ENCODE assay signal across 22 cellular contexts in genomic region chr12:32611986-32612385, GRCh38.
DNase-seq lines count a peak whose midpoint lies in the region; ATAC-seq, FAIRE-seq and TF ChIP-seq lines count a peak whose summit lies in the region.
"Had no signal": no experiment of that assay in that cellular context is flagged by ENCODE, and none has a peak within 500 bp of the region (broad histone marks: within the 10 kb centered on the region; RNA-seq: fewer than 3 reads in every experiment).

No MANE protein-coding gene starts in this region.

- no peak overlapping the region for H3K4me2 ChIP-seq in mesenchymal stem cell (ENCODE audit: low read length, poor library complexity, severe bottlenecking)

- no peak overlapping the region for H3K18ac ChIP-seq in mesenchymal stem cell (ENCODE audit: low read depth in 1 of 2, low read length in 2 of 2)

- no peak overlapping the region for H2BK120ac ChIP-seq in mesenchymal stem cell (ENCODE audit: low read depth, low read length)

- no peak overlapping the region for H2BK12ac ChIP-seq in mesenchymal stem cell (ENCODE audit: low read length in 2 of 2)

- intact Hi-C loops in Right ventricle myocardium inferior (cut with DNase I): no loop called here
- intact Hi-C loops in cardiac septum (cut with DNase I): no loop called here
- intact Hi-C loops in heart left ventricle (cut with DNase I): loop anchor here in 1 of 10 donors (5.0 kb wide), 1 partner anchor 155 kb away; no protein-coding TSS in a partner anchor

- peak overlapping the region; percentile 41 for H4K91ac ChIP-seq in mesenchymal stem cell (ENCODE audit: low read length)

- 56 to 97% (median 82%) methylated on average over 4 to 11 of the region's 11 CpGs for WGBS in heart left ventricle, 4 donors
- 99% methylated on average over 11 of the region's 11 CpGs for WGBS in mesenchymal stem cell
- WGBS in suprapubic skin: no CpG with 5 or more reads among the region's 11 CpGs

- peak; percentile 44 for FAIRE-seq in urothelium cell line (lab: Jason Lieb, UNC)
- FAIRE-seq: G401.6, RCC 7860 had no signal

- peaks cover 6% of the 10 kb centered on the region for H3K79me1 ChIP-seq in mesenchymal stem cell (replicated peaks; ENCODE audit: low read length, poor library complexity, severe bottlenecking)

- no peak overlapping the region for H2AFZ ChIP-seq in mesenchymal stem cell (ENCODE audit: low read depth, low read length)

- H3K23ac ChIP-seq in mesenchymal stem cell (ENCODE audit: low read length in 2 of 2): peak overlapping the region in 1 of 2 experiments; percentile 40

- H3K36me3 ChIP-seq in heart left ventricle (peaks cover 0 to 96% (median 91%) of the 10 kb centered on the region in 9 donors), mesenchymal stem cell (ENCODE audit: control insufficient read depth in 1 of 2, insufficient read depth in 2 of 2, low read depth in 1 of 2, low read length in 2 of 2) (peaks cover 16 to 23% of the 10 kb centered on the region in 2 experiments), suprapubic skin (peaks cover 63% of the 10 kb centered on the region)

- H3K4ac ChIP-seq in mesenchymal stem cell (ENCODE audit: low read depth in 1 of 2, low read length in 2 of 2): no peak overlapping the region

- peak overlapping the region in 10 of 12 donors; percentile 7 to 70 (median 38) for H3K27ac ChIP-seq in heart left ventricle
- no peak overlapping the region for H3K27ac ChIP-seq in mesenchymal stem cell (ENCODE audit: low read length, poor library complexity, severe bottlenecking)
- H3K27ac ChIP-seq in suprapubic skin: no peak overlapping the region
- H3K27ac ChIP-seq: 22Rv1 had no signal

- peaks cover 0 to 26% (median 7%) of the 10 kb centered on the region in 12 donors for H3K4me1 ChIP-seq in heart left ventricle
- peaks cover 2% of the 10 kb centered on the region for H3K4me1 ChIP-seq in mesenchymal stem cell (ENCODE audit: control insufficient read depth, insufficient read depth, low read depth, low read length)
- H3K4me1 ChIP-seq in suprapubic skin: no peaks in the 10 kb centered on the region

- H2BK15ac ChIP-seq in mesenchymal stem cell (ENCODE audit: low read depth, poor library complexity, severe bottlenecking): no peak overlapping the region

- no peak overlapping the region for H3K9ac ChIP-seq in mesenchymal stem cell (ENCODE audit: low read length)

- H3K4me3 ChIP-seq in heart left ventricle: no peak overlapping the region
- H3K4me3 ChIP-seq in mesenchymal stem cell (ENCODE audit: insufficient read depth in 1 of 2, low read depth in 1 of 2, low read length in 2 of 2): no peak overlapping the region
- H3K4me3 ChIP-seq in suprapubic skin: no peak overlapping the region

- DNase-seq in Right ventricle myocardium inferior (ENCODE audit: missing footprints) (no peak), cardiac septum (ENCODE audit: low spot score) (no peak), heart left ventricle (peak in 4 of 5 donors; percentile 44 to 72 (median 68)), mesenchymal stem cell (no peak), urothelium cell line (ENCODE audit: low spot score) (no peak), suprapubic skin (ENCODE audit: low spot score in 2 of 2) (no peak), HCEC 1CT (no peak), GM10266 (ENCODE audit: extremely low spot score) (no peak)
- DNase-seq: Calu3; CD8-positive, alpha-beta memory T cell; DMS153; GOT3; Karpas-422; NCI-H1417; NCI-H1694 treated with DMSO at 0.1 percent for 48 hours; NCI-H446; NCI-H526 treated with DMSO at 0.1 percent for 48 hours; OCI-M1; SHP77 had no signal

- H3K14ac ChIP-seq in mesenchymal stem cell (ENCODE audit: low read length in 2 of 2): no peak overlapping the region

- H2AK5ac ChIP-seq in mesenchymal stem cell (ENCODE audit: low read length, severe bottlenecking): no peak overlapping the region

- ATAC-seq in Right ventricle myocardium inferior (peak; percentile 52), heart left ventricle (peak; percentile 89 to 92 (median 91))

- no peak for TF ChIP-seq EP300 in suprapubic skin (IDR thresholded peaks at IDR 0.05)

- TF ChIP-seq CTCF in heart left ventricle (IDR thresholded peaks at IDR 0.05) (no peak), suprapubic skin (IDR thresholded peaks at IDR 0.05) (no peak), GM10266 (IDR thresholded peaks at IDR 0.05; ENCODE audit: control insufficient read depth, insufficient read depth, low read depth, missing control alignments) (no peak)

- H3K27me3 ChIP-seq in heart left ventricle (no peaks in the 10 kb centered on the region), mesenchymal stem cell (ENCODE audit: control insufficient read depth in 1 of 2, insufficient read depth in 1 of 2, low read length in 2 of 2) (no peaks in the 10 kb centered on the region), suprapubic skin (no peaks in the 10 kb centered on the region)

- no peaks in the 10 kb centered on the region for H3K9me3 ChIP-seq in heart left ventricle
- no peaks in the 10 kb centered on the region for H3K9me3 ChIP-seq in mesenchymal stem cell (ENCODE audit: control insufficient read depth, low read length)
- no peaks in the 10 kb centered on the region for H3K9me3 ChIP-seq in suprapubic skin

- peak overlapping the region; percentile 48 for H4K8ac ChIP-seq in mesenchymal stem cell (ENCODE audit: low read length)

- TF ChIP-seq POLR2A in heart left ventricle (IDR thresholded peaks at IDR 0.05): no peak
- no peak for TF ChIP-seq POLR2A in suprapubic skin (IDR thresholded peaks at IDR 0.05)

- no peak overlapping the region for H2BK5ac ChIP-seq in mesenchymal stem cell (ENCODE audit: low read depth, low read length, poor library complexity, severe bottlenecking)

Comparison
In these comparisons a context has a peak if more than half of its experiments do, and no peak if none do; other contexts are left out.
1. DNase-seq: peak in heart left ventricle (4 of 5); none in Right ventricle myocardium inferior (single experiment), cardiac septum (single experiment), mesenchymal stem cell (single experiment), urothelium cell line (single experiment), suprapubic skin (0 of 2), HCEC 1CT (single experiment) and GM10266 (single experiment).
2. H3K27ac ChIP-seq: peak in heart left ventricle (10 of 12); none in mesenchymal stem cell (single experiment) and suprapubic skin (single experiment).